Comparison of ENCODE assay signal across 8 cellular contexts in genomic region chr9:106864533-106865143, GRCh38. TPM values are rescaled to one million over a fixed set of nuclear protein-coding genes. Genes with fewer than 3 reads are reported as not detected.
DNase-seq lines count a peak whose midpoint lies in the region; ATAC-seq, FAIRE-seq and TF ChIP-seq lines count a peak whose summit lies in the region.

No MANE protein-coding gene starts in this region.

- H4K20me1 ChIP-seq in HepG2 (ENCODE audit: insufficient read depth, low read length), result no peaks in the 10 kb centered on the region

- no peaks in the 10 kb centered on the region for H3K36me3 Mint-ChIP-seq in stimulated activated effector memory CD8-positive, alpha-beta T cell treated with anti-CD3 and anti-CD28 coated beads, Interleukin-12 subunit alpha, Interleukin-12 subunit beta, amount 100 ng/mL, for 72 hours

- no TSS peak for BruUV-seq in HepG2 (replicated peaks; lab: Mats Ljungman, UMichigan)

- no peak overlapping the region for H3K4me2 ChIP-seq in HepG2 (ENCODE audit: low read depth, low read length)

- H3K4me1 Mint-ChIP-seq in stimulated activated effector memory CD8-positive, alpha-beta T cell treated with anti-CD3 and anti-CD28 coated beads, Interleukin-12 subunit alpha, Interleukin-12 subunit beta, amount 100 ng/mL, for 72 hours, result peaks cover 19% of the 10 kb centered on the region

- H3K9me3 Mint-ChIP-seq in stimulated activated effector memory CD8-positive, alpha-beta T cell treated with anti-CD3 and anti-CD28 coated beads, Interleukin-12 subunit alpha, Interleukin-12 subunit beta, amount 100 ng/mL, for 72 hours, result peaks cover 11% of the 10 kb centered on the region

- H3K27me3 ChIP-seq in liver (ENCODE audit: control insufficient read depth in 4 of 4, insufficient read depth in 4 of 4, low read length in 3 of 4) (peaks cover 0 to 18% (median 9%) of the 10 kb centered on the region in 4 donors), HepG2 (ENCODE audit: control insufficient read depth in 1 of 2, insufficient read depth in 2 of 2, low read length in 2 of 2) (peaks cover 0 to 37% of the 10 kb centered on the region in 2 experiments; a peak in 3 of 5 replicates), adipocyte (replicated peaks; ENCODE audit: control insufficient read depth, insufficient read depth, low read length) (no peaks in the 10 kb centered on the region), iPS DF 6.9 (ENCODE audit: control insufficient read depth, insufficient read depth, low read length) (no peaks in the 10 kb centered on the region)

- H3K79me2 ChIP-seq in HepG2 (ENCODE audit: insufficient read depth, low read length), result no peaks in the 10 kb centered on the region

- TF ChIP-seq EP300 in HepG2 (IDR thresholded peaks at IDR 0.05; ENCODE audit: low read depth in 2 of 2, low read length in 2 of 2) (no peak), HepG2 (CRISPR knock-in tag; IDR thresholded peaks at IDR 0.05; ENCODE audit: borderline replicate concordance) (no peak)

- WGBS in liver, result 36% methylated on average over 7 of the region's 7 CpGs
- WGBS in HepG2 (ENCODE audit: low lambda C conversion rate), result 51% methylated on average over 7 of the region's 7 CpGs
- WGBS in iPS DF 6.9 (ENCODE audit: insufficient coverage, insufficient read length), result no CpG with 5 or more reads among the region's 7 CpGs

- TF ChIP-seq CTCF in liver (IDR thresholded peaks at IDR 0.05; ENCODE audit: low read depth, low read length, missing input control) (no peak), HepG2 (CRISPR knock-in tag; IDR thresholded peaks at IDR 0.05) (no peak)

- H3K9ac ChIP-seq in liver (ENCODE audit: low read depth in 1 of 2, low read length in 2 of 2), result no peak overlapping the region
- no peak overlapping the region for H3K9ac ChIP-seq in HepG2 (ENCODE audit: insufficient read depth, low read depth, low read length)
- H3K9ac ChIP-seq in adipocyte (ENCODE audit: low read length), result peak overlapping the region; percentile 96

- no peaks in the 10 kb centered on the region for H3K36me3 ChIP-seq in liver (ENCODE audit: control insufficient read depth in 4 of 4, insufficient read depth in 3 of 4, low read depth in 1 of 4, low read length in 3 of 4)
- no peaks in the 10 kb centered on the region for H3K36me3 ChIP-seq in HepG2 (replicated peaks in 1 of 2; ENCODE audit: control insufficient read depth in 1 of 2, insufficient read depth in 2 of 2, low read length in 2 of 2)
- H3K36me3 ChIP-seq in adipocyte (ENCODE audit: control insufficient read depth, insufficient read depth, low read length, severe bottlenecking), result no peaks in the 10 kb centered on the region
- no peaks in the 10 kb centered on the region for H3K36me3 ChIP-seq in iPS DF 6.9 (ENCODE audit: control insufficient read depth, insufficient read depth, low read length)

- POLR2A ChIA-PET in HepG2 (lab: Yijun Ruan, JAX), result no interaction called here

- no peak for ATAC-seq in HepG2
- ATAC-seq in stimulated activated effector memory CD8-positive, alpha-beta T cell treated with anti-CD3 and anti-CD28 coated beads, Interleukin-12 subunit alpha, Interleukin-12 subunit beta, amount 100 ng/mL, for 72 hours, result peak; percentile 33

- peak overlapping the region; percentile 64 for H3K4me3 Mint-ChIP-seq in stimulated activated effector memory CD8-positive, alpha-beta T cell treated with anti-CD3 and anti-CD28 coated beads, Interleukin-12 subunit alpha, Interleukin-12 subunit beta, amount 100 ng/mL, for 72 hours

- peaks cover 13 to 60% (median 49%) of the 10 kb centered on the region in 4 donors for H3K4me1 ChIP-seq in liver (ENCODE audit: control insufficient read depth in 4 of 4, insufficient read depth in 4 of 4, low read length in 3 of 4)
- no peaks in the 10 kb centered on the region for H3K4me1 ChIP-seq in HepG2 (ENCODE audit: insufficient read depth, low read length)
- peaks cover 41% of the 10 kb centered on the region for H3K4me1 ChIP-seq in adipocyte (ENCODE audit: control insufficient read depth, insufficient read depth, low read length)
- peaks cover 3% of the 10 kb centered on the region; the same call in 1 of the 2 replicates for H3K4me1 ChIP-seq in iPS DF 6.9 (ENCODE audit: control insufficient read depth, insufficient read depth, low read length)

- no peak for DNase-seq in HepG2 (ENCODE audit: low spot score)
- DNase-seq in adipocyte (ENCODE audit: low read depth), result peak; percentile 70
- no peak for DNase-seq in iPS DF 6.9 (ENCODE audit: low read depth, low spot score)
- no peak for DNase-seq in stimulated activated effector memory CD8-positive, alpha-beta T cell treated with anti-CD3 and anti-CD28 coated beads, Interleukin-12 subunit alpha, Interleukin-12 subunit beta, amount 100 ng/mL, for 72 hours (ENCODE audit: low spot score in 2 of 2)
- no peak for DNase-seq in HUDEP-2 (lab: John Stamatoyannopoulos, UW; ENCODE audit: unreplicated experiment in 76 of 76)
- DNase-seq in middle frontal gyrus (ENCODE audit: extremely low spot score, low spot score), result no peak
- no peak for DNase-seq in T1000 (lab: John Stamatoyannopoulos, UW)

- H3K4me3 ChIP-seq in liver (ENCODE audit: low read depth in 1 of 3, low read length in 3 of 3), result peak overlapping the region in 1 of 3 donors; percentile 50
- no peak overlapping the region for H3K4me3 ChIP-seq in HepG2 (replicated peaks in 1 of 3; ENCODE audit: insufficient read depth in 1 of 3, low read depth in 2 of 3, low read length in 3 of 3)
- H3K4me3 ChIP-seq in adipocyte (ENCODE audit: low read length), result peak overlapping the region; percentile 96
- peak overlapping the region; percentile 79; the same call in 1 of the 2 replicates for H3K4me3 ChIP-seq in iPS DF 6.9 (ENCODE audit: low read length)

- TF ChIP-seq RAD21 in liver (IDR thresholded peaks at IDR 0.05), result no peak
- no peak for TF ChIP-seq RAD21 in HepG2 (CRISPR knock-in tag; IDR thresholded peaks at IDR 0.05)

- no peak for TF ChIP-seq POLR2A in HepG2 (IDR thresholded peaks at IDR 0.05; ENCODE audit: insufficient read depth in 1 of 2, low read depth in 2 of 2, low read length in 2 of 2)

- peak overlapping the region; percentile 36 for H3K27ac Mint-ChIP-seq in stimulated activated effector memory CD8-positive, alpha-beta T cell treated with anti-CD3 and anti-CD28 coated beads, Interleukin-12 subunit alpha, Interleukin-12 subunit beta, amount 100 ng/mL, for 72 hours

- intact Hi-C loops in HepG2 (cut with micrococcal nuclease; ENCODE audit: unreplicated experiment), result no loop called here

- CTCF ChIA-PET in HepG2 (lab: Yijun Ruan, JAX; ENCODE audit: low intra/inter-chr PET ratio, low total read pairs), result no interaction called here

- FAIRE-seq in HepG2 (lab: Jason Lieb, UNC), result no peak

- H3K9me3 ChIP-seq in liver (ENCODE audit: control insufficient read depth in 4 of 4, low read length in 3 of 4) (no peaks in the 10 kb centered on the region), HepG2 (ENCODE audit: low read length) (no peaks in the 10 kb centered on the region), adipocyte (ENCODE audit: control insufficient read depth, low read length) (no peaks in the 10 kb centered on the region), iPS DF 6.9 (ENCODE audit: control insufficient read depth, insufficient read depth, low read length) (no peaks in the 10 kb centered on the region)

- in situ Hi-C loops in HepG2 (cut with HindIII; ENCODE audit: extremely low pct_ligation_motif_present, low pct_unique_long_range_greater_than_20kb), result no loop called here

- no peak overlapping the region for H2AFZ ChIP-seq in HepG2 (ENCODE audit: low read length)

- peak overlapping the region; percentile 73 to 80 for H3K27ac ChIP-seq in liver (ENCODE audit: low read depth in 1 of 2, low read length in 2 of 2)
- H3K27ac ChIP-seq in HepG2 (ENCODE audit: extremely low read length, insufficient read depth, low read length), result no peak overlapping the region
- no peak overlapping the region for H3K27ac ChIP-seq in iPS DF 6.9 (ENCODE audit: low read length)

TF ChIP-seq in liver, 16 proteins besides CTCF, POLR2A, EP300 and RAD21 (continues in another document):
- no peak for TF ChIP-seq ATF3 (IDR thresholded peaks at IDR 0.05)
- no peak for TF ChIP-seq RXRA (IDR thresholded peaks at IDR 0.05)
- no peak for TF ChIP-seq FOXA2 (IDR thresholded peaks at IDR 0.05)
- TF ChIP-seq EGR1 (IDR thresholded peaks at IDR 0.05; ENCODE audit: low read depth in 2 of 2), result no peak

TF ChIP-seq in HepG2, 621 proteins besides CTCF, POLR2A, EP300 and RAD21 (continues in another document):
- no peak for TF ChIP-seq SNAPC5 (CRISPR knock-in tag; IDR thresholded peaks at IDR 0.05; ENCODE audit: borderline replicate concordance)

RNA-seq across cellular contexts. Expression of gene ZNF462, which starts 1.7 kb away (rescaled TPM):
- total RNA-seq in liver (1 to 10 TPM; 2.0 to 2.1 TPM), HepG2 (2016; rRNA removed; fragmentation: Illumina TruSeq; extraction: Trizol) (not detected in 2 replicates)
- polyA plus RNA-seq in liver (under 1 TPM; 0.35 to 0.78 TPM), HepG2 (2011; rRNA removed) (not detected in 2 replicates)
- not detected in 2 replicates for total RNA-seq in HepG2 (2016; cell fraction: cytosol; rRNA removed; fragmentation: Illumina TruSeq; extraction: Trizol; ENCODE audit: low read depth)
- not detected in 2 replicates for total RNA-seq in HepG2 (2016; cell fraction: insoluble cytoplasmic fraction; rRNA removed; fragmentation: Illumina TruSeq; extraction: Trizol)
- total RNA-seq in HepG2 (2016; cell fraction: membrane; rRNA removed; fragmentation: Illumina TruSeq; extraction: Trizol), result not detected in 2 replicates
- not detected in 2 replicates for total RNA-seq in HepG2 (2016; cell fraction: nucleus; rRNA removed; fragmentation: Illumina TruSeq; extraction: Trizol)
- polyA plus RNA-seq in HepG2 (2011; cell fraction: cytosol; rRNA removed), result not detected in 2 replicates
- polyA plus RNA-seq in HepG2 (2011; cell fraction: nucleus; rRNA removed), result 0.02 TPM in 1 of 2 replicates, not detected in the other
- polyA plus RNA-seq in HepG2 (2012), result not detected in 2 replicates
- polyA plus RNA-seq in HepG2 (2016; cell fraction: cytosol; fragmentation: Illumina TruSeq; extraction: Trizol; ENCODE audit: low read depth), result not detected in 2 replicates
- polyA plus RNA-seq in HepG2 (2016; cell fraction: insoluble cytoplasmic fraction; fragmentation: Illumina TruSeq; extraction: Trizol; ENCODE audit: low read depth), result not detected in 2 replicates
- not detected in 2 replicates for polyA plus RNA-seq in HepG2 (2016; cell fraction: membrane; fragmentation: Illumina TruSeq; extraction: Trizol; ENCODE audit: low read depth)
- polyA plus RNA-seq in HepG2 (2016; cell fraction: nucleus; fragmentation: Illumina TruSeq; extraction: Trizol; ENCODE audit: insufficient read depth, low read depth), result not detected in 2 replicates
- 5.4 TPM in 1 of 2 replicates, not detected in the other for polyA minus RNA-seq in HepG2 (2011; rRNA and poly(A)+ RNA removed; ENCODE audit: low replicate concordance)
- not detected in 2 replicates for polyA minus RNA-seq in HepG2 (2011; cell fraction: cytosol; rRNA and poly(A)+ RNA removed)
- polyA minus RNA-seq in HepG2 (2011; cell fraction: nucleus; rRNA and poly(A)+ RNA removed), result not detected in 2 replicates

Comparison
In these comparisons a context has a peak if more than half of its experiments do, and no peak if none do; other contexts are left out.
1. H3K27ac ChIP-seq: peak in liver (2 of 2); none in HepG2 (single experiment) and iPS DF 6.9 (single experiment).
2. H3K4me3 ChIP-seq: peak in adipocyte (single experiment) and iPS DF 6.9 (single experiment); none in HepG2 (0 of 3).